Comparison of ENCODE assay signal across 9 cellular contexts in genomic region chr3:15637131-15637951, GRCh38. TPM values are rescaled to one million over a fixed set of nuclear protein-coding genes. Genes with fewer than 3 reads are reported as not detected.
DNase-seq lines count a peak whose midpoint lies in the region; ATAC-seq, FAIRE-seq and TF ChIP-seq lines count a peak whose summit lies in the region.
"Had no signal": no experiment of that assay in that cellular context is flagged by ENCODE, and none has a peak within 500 bp of the region (broad histone marks: within the 10 kb centered on the region; RNA-seq: fewer than 3 reads in every experiment).

No MANE protein-coding gene starts in this region.

- H3K4me3 ChIP-seq in osteoblast (ENCODE audit: insufficient read depth, low read length), result no peak overlapping the region

- H3K4me3 Mint-ChIP-seq in activated T-helper 17 cell treated with anti-CD3 and anti-CD28 coated beads, Interleukin-2, amount 50 U/mL, for 72 hours, result peak overlapping the region; percentile 79

- DNase-seq in GM12892 (ENCODE audit: insufficient read length), result no peak
- no peak for DNase-seq in osteoblast (ENCODE audit: insufficient read length, low spot score, missing footprints)
- no peak for DNase-seq in HuH-7 (ENCODE audit: low spot score)
- no peak for DNase-seq in NAMALWA (ENCODE audit: low spot score)

- H3K27me3 Mint-ChIP-seq in activated T-helper 17 cell treated with anti-CD3 and anti-CD28 coated beads, Interleukin-2, amount 50 U/mL, for 72 hours, result no peaks in the 10 kb centered on the region

- no peaks in the 10 kb centered on the region for H3K9me3 ChIP-seq in osteoblast (ENCODE audit: low read depth, low read length)

- peaks cover under 1% of the 10 kb centered on the region for H3K79me2 ChIP-seq in osteoblast (ENCODE audit: insufficient read depth, low read length)

- ATAC-seq in HG02981 (IDR thresholded peaks at IDR 0.05; ENCODE audit: unreplicated experiment) (peak; percentile 35), GM19395 (IDR thresholded peaks at IDR 0.05; ENCODE audit: unreplicated experiment) (no peak), HG02623 (IDR thresholded peaks at IDR 0.05; ENCODE audit: unreplicated experiment) (no peak)
- ATAC-seq in activated T-helper 17 cell treated with anti-CD3 and anti-CD28 coated beads, Interleukin-2, amount 50 U/mL, for 72 hours (replicated peaks), result peak; percentile 59

- H3K4me1 ChIP-seq in osteoblast (ENCODE audit: insufficient read depth, low read length), result peaks cover 55% of the 10 kb centered on the region

- H3K4me1 Mint-ChIP-seq in activated T-helper 17 cell treated with anti-CD3 and anti-CD28 coated beads, Interleukin-2, amount 50 U/mL, for 72 hours, result peaks cover 20% of the 10 kb centered on the region

- peak overlapping the region; percentile 97 for H3K27ac Mint-ChIP-seq in activated T-helper 17 cell treated with anti-CD3 and anti-CD28 coated beads, Interleukin-2, amount 50 U/mL, for 72 hours

- no peak overlapping the region for H3K4me2 ChIP-seq in osteoblast (ENCODE audit: insufficient read depth, low read length)

- no peak for TF ChIP-seq CTCF in osteoblast (IDR thresholded peaks at IDR 0.05; ENCODE audit: extremely low read depth, low read depth, low read length)

- peak overlapping the region; percentile 93 for H3K27ac ChIP-seq in osteoblast (ENCODE audit: low read depth, low read length)

- H3K9me3 Mint-ChIP-seq in activated T-helper 17 cell treated with anti-CD3 and anti-CD28 coated beads, Interleukin-2, amount 50 U/mL, for 72 hours, result no peaks in the 10 kb centered on the region

- no peaks in the 10 kb centered on the region for H3K27me3 ChIP-seq in osteoblast (ENCODE audit: insufficient read depth, low read length)

- peak; percentile 86 for FAIRE-seq in GM12892 (lab: Jason Lieb, UNC)
- FAIRE-seq: endometrium had no signal

- no peak for TF ChIP-seq POLR2A in GM12892 (IDR thresholded peaks at IDR 0.05; ENCODE audit: low read depth, low read length)

- H3K36me3 ChIP-seq in osteoblast (ENCODE audit: insufficient read depth, low read length), result no peaks in the 10 kb centered on the region

- no peak overlapping the region for H2AFZ ChIP-seq in osteoblast (ENCODE audit: low read length)

- H4K20me1 ChIP-seq in osteoblast (ENCODE audit: insufficient read depth, low read length), result no peaks in the 10 kb centered on the region

- H3K36me3 Mint-ChIP-seq in activated T-helper 17 cell treated with anti-CD3 and anti-CD28 coated beads, Interleukin-2, amount 50 U/mL, for 72 hours (ENCODE audit: low read depth), result peaks cover 7% of the 10 kb centered on the region

RNA-seq across cellular contexts. Expression of gene BTD, which starts 35.8 kb away (rescaled TPM):
- polyA plus RNA-seq in GM12892 (2012; ENCODE audit: missing spikeins), result 2.7 TPM
- total RNA-seq in activated T-helper 17 cell treated with anti-CD3 and anti-CD28 coated beads, Interleukin-2, amount 50 U/mL, for 72 hours, result 10 to 100 TPM in 1 of 2 donors, 1 to 10 TPM in 1; 9.9 to 15.2 TPM
- 31.1 and 34.5 TPM in 2 replicates for total RNA-seq in osteoblast

RNA-seq across cellular contexts. Expression of gene HACL1, which starts 36.0 kb away (rescaled TPM):
- 15.6 TPM for polyA plus RNA-seq in GM12892 (2012; ENCODE audit: missing spikeins)
- total RNA-seq in activated T-helper 17 cell treated with anti-CD3 and anti-CD28 coated beads, Interleukin-2, amount 50 U/mL, for 72 hours, result 10 to 100 TPM; 20.0 to 26.6 TPM
- 31.5 and 34.7 TPM in 2 replicates for total RNA-seq in osteoblast

Comparison
In these comparisons a context has a peak if more than half of its experiments do, and no peak if none do; other contexts are left out.
1. ATAC-seq: peak in HG02981 (single experiment) and activated T-helper 17 cell treated with anti-CD3 and anti-CD28 coated beads, Interleukin-2, amount 50 U/mL, for 72 hours (single experiment); none in GM19395 (single experiment) and HG02623 (single experiment).